Comparison of ENCODE assay signal across 8 cellular contexts in genomic region chr1:34885405-34886247, GRCh38. TPM values are rescaled to one million over a fixed set of nuclear protein-coding genes. Genes with fewer than 3 reads are reported as not detected.
DNase-seq lines count a peak whose midpoint lies in the region; ATAC-seq lines count a peak whose summit lies in the region.

No MANE protein-coding gene starts in this region.

- no peak overlapping the region for H3K27ac Mint-ChIP-seq in activated naive CD8-positive, alpha-beta T cell

- H3K4me1 ChIP-seq in iPS-20b (ENCODE audit: insufficient read depth, low read length), result no peaks in the 10 kb centered on the region

- ATAC-seq in Right ventricle myocardium superior (ENCODE audit: poor library complexity) (peak; percentile 74), GM18502 (IDR thresholded peaks at IDR 0.05; ENCODE audit: poor library complexity, unreplicated experiment) (no peak)

- no peaks in the 10 kb centered on the region for H3K36me3 ChIP-seq in iPS-20b (ENCODE audit: insufficient read depth, low read depth, low read length)

- peaks cover 27% of the 10 kb centered on the region for H3K27me3 Mint-ChIP-seq in activated naive CD8-positive, alpha-beta T cell

- H3K4me1 Mint-ChIP-seq in activated naive CD8-positive, alpha-beta T cell (ENCODE audit: low read depth), result peaks cover 3% of the 10 kb centered on the region

- peak overlapping the region; percentile 86 for H3K4me3 ChIP-seq in iPS-20b (ENCODE audit: low read length)

- no peak overlapping the region for H3K27ac ChIP-seq in iPS-20b (ENCODE audit: low read length)

- DNase-seq in Right ventricle myocardium superior (peak; percentile 70), cardiac septum (ENCODE audit: low spot score) (no peak), NK-92 (lab: John Stamatoyannopoulos, UW; ENCODE audit: unreplicated experiment) (no peak)
- peak; percentile 65 for DNase-seq in stimulated activated CD4-positive, alpha-beta T cell treated with anti-CD3 and anti-CD28 coated beads, Interleukin-4, amount 100 ng/mL, for 1 hour
- DNase-seq in effector CD4-positive, alpha-beta T cell, result no peak

- peak overlapping the region; percentile 70 for H3K4me3 Mint-ChIP-seq in activated naive CD8-positive, alpha-beta T cell

- no peaks in the 10 kb centered on the region for H3K9me3 Mint-ChIP-seq in activated naive CD8-positive, alpha-beta T cell (ENCODE audit: low read depth)

- H3K9me3 ChIP-seq in iPS-20b (ENCODE audit: insufficient read depth, low read depth, low read length), result no peaks in the 10 kb centered on the region

- peaks cover 63% of the 10 kb centered on the region for H3K27me3 ChIP-seq in iPS-20b (ENCODE audit: insufficient read depth, low read length)

- H3K36me3 Mint-ChIP-seq in activated naive CD8-positive, alpha-beta T cell, result peaks cover 5% of the 10 kb centered on the region

- H3K9ac ChIP-seq in iPS-20b (ENCODE audit: low read depth, low read length), result peak overlapping the region; percentile 56; the same call in 1 of the 2 replicates

- intact Hi-C loops in Right ventricle myocardium superior (cut with DNase I), result no loop called here
- intact Hi-C loops in cardiac septum (cut with DNase I), result no loop called here

RNA-seq across cellular contexts. Expression of gene SMIM12, which starts 26.1 kb away (rescaled TPM):
- 35.9 TPM for total RNA-seq in Right ventricle myocardium superior
- total RNA-seq in cardiac septum, result 49.4 TPM

RNA-seq across cellular contexts. Expression of gene DLGAP3, which starts 43.8 kb away (rescaled TPM):
- total RNA-seq in Right ventricle myocardium superior (0.08 TPM), cardiac septum (0.11 TPM)

Comparison
In these comparisons a context has a peak if more than half of its experiments do, and no peak if none do; other contexts are left out.
1. DNase-seq: peak in Right ventricle myocardium superior (single experiment) and stimulated activated CD4-positive, alpha-beta T cell treated with anti-CD3 and anti-CD28 coated beads, Interleukin-4, amount 100 ng/mL, for 1 hour (single experiment); none in cardiac septum (single experiment), NK-92 (single experiment) and effector CD4-positive, alpha-beta T cell (single experiment).